Comparison of ENCODE assay signal across 8 cellular contexts in genomic region chr9:135989722-135990467, GRCh38. TPM values are rescaled to one million over a fixed set of nuclear protein-coding genes. Genes with fewer than 3 reads are reported as not detected.
A peak's percentile ranks its signal among the peaks of the same experiment; 100 is the strongest.
DNase-seq lines count a peak whose midpoint lies in the region; ATAC-seq lines count a peak whose summit lies in the region.

No MANE protein-coding gene starts in this region.

- CTCF ChIA-PET in T-cell (lab: Charles Lee), result interaction anchor here in 1 of 2 donors (0.6 kb wide), 1 partner anchor 1957 kb away, joined by 3 read pairs; no protein-coding TSS in a partner anchor

- peak; percentile 35 to 64 (median 48) for ATAC-seq in T-cell (replicated peaks in 1 of 4)
- ATAC-seq in effector memory CD8-positive, alpha-beta T cell (replicated peaks), result peak; percentile 41
- ATAC-seq in stimulated activated naive CD8-positive, alpha-beta T cell treated with anti-CD3 and anti-CD28 coated beads, Interleukin-15, amount 100 ng/mL, for 72 hours, result peak; percentile 15
- no peak for ATAC-seq in HG02973 (IDR thresholded peaks at IDR 0.05; ENCODE audit: unreplicated experiment)

- H3K27me3 Mint-ChIP-seq in T-cell, result peaks cover 0 to 3% of the 10 kb centered on the region in 2 donors
- peaks cover 6 to 9% of the 10 kb centered on the region in 2 donors for H3K27me3 Mint-ChIP-seq in effector memory CD8-positive, alpha-beta T cell
- H3K27me3 Mint-ChIP-seq in stimulated activated naive CD8-positive, alpha-beta T cell treated with anti-CD3 and anti-CD28 coated beads, Interleukin-15, amount 100 ng/mL, for 72 hours, result no peaks in the 10 kb centered on the region

- H3K4me3 Mint-ChIP-seq in T-cell, result peak overlapping the region; percentile 59 to 62 (median 61)
- H3K4me3 Mint-ChIP-seq in effector memory CD8-positive, alpha-beta T cell, result peak overlapping the region; percentile 52 to 56
- peak overlapping the region in 1 of 2 donors; percentile 61 for H3K4me3 Mint-ChIP-seq in stimulated activated naive CD8-positive, alpha-beta T cell treated with anti-CD3 and anti-CD28 coated beads, Interleukin-15, amount 100 ng/mL, for 72 hours

- H3K4me1 Mint-ChIP-seq in T-cell, result peaks cover 20 to 33% (median 26%) of the 10 kb centered on the region in 3 donors
- peaks cover 0 to 22% of the 10 kb centered on the region in 2 donors for H3K4me1 Mint-ChIP-seq in effector memory CD8-positive, alpha-beta T cell (ENCODE audit: low read depth in 2 of 2)
- H3K4me1 Mint-ChIP-seq in stimulated activated naive CD8-positive, alpha-beta T cell treated with anti-CD3 and anti-CD28 coated beads, Interleukin-15, amount 100 ng/mL, for 72 hours, result peaks cover 45% of the 10 kb centered on the region

- no peaks in the 10 kb centered on the region for H3K36me3 Mint-ChIP-seq in T-cell
- no peaks in the 10 kb centered on the region for H3K36me3 Mint-ChIP-seq in effector memory CD8-positive, alpha-beta T cell (ENCODE audit: insufficient read depth)

- POLR2A ChIA-PET in T-cell (lab: Charles Lee), result no interaction called here

- H3K27ac Mint-ChIP-seq in T-cell, result no peak overlapping the region
- H3K27ac Mint-ChIP-seq in effector memory CD8-positive, alpha-beta T cell, result no peak overlapping the region
- H3K27ac Mint-ChIP-seq in stimulated activated naive CD8-positive, alpha-beta T cell treated with anti-CD3 and anti-CD28 coated beads, Interleukin-15, amount 100 ng/mL, for 72 hours, result peak overlapping the region in 1 of 2 donors; percentile 74

- H3K9me3 Mint-ChIP-seq in T-cell, result no peaks in the 10 kb centered on the region
- H3K9me3 Mint-ChIP-seq in effector memory CD8-positive, alpha-beta T cell, result no peaks in the 10 kb centered on the region
- H3K9me3 Mint-ChIP-seq in stimulated activated naive CD8-positive, alpha-beta T cell treated with anti-CD3 and anti-CD28 coated beads, Interleukin-15, amount 100 ng/mL, for 72 hours, result no peaks in the 10 kb centered on the region

- peak; percentile 39 for DNase-seq in activated CD4-positive, alpha-beta T cell treated with anti-CD3 and anti-CD28 coated beads for 48 hours
- DNase-seq in activated CD4-positive, alpha-beta T cell treated with anti-CD3 and anti-CD28 coated beads for 1 hour, result no peak
- DNase-seq in T-cell (peak in 27 of 34 experiments; percentile 11 to 53 (median 32)), cortex of kidney (lab: John Stamatoyannopoulos, UW) (no peak), globus pallidus (ENCODE audit: low spot score) (no peak)
- no peak for DNase-seq in effector memory CD8-positive, alpha-beta T cell
- peak in 1 of 2 donors; percentile 25 for DNase-seq in stimulated activated naive CD8-positive, alpha-beta T cell treated with anti-CD3 and anti-CD28 coated beads, Interleukin-15, amount 100 ng/mL, for 72 hours

RNA-seq across cellular contexts. Expression of gene UBAC1, which starts 28.7 kb away (rescaled TPM):
- total RNA-seq in T-cell, result 10 to 100 TPM; 25.9 to 37.3 (median 33.6) TPM

Comparison
In these comparisons a context has a peak if more than half of its experiments do, and no peak if none do; other contexts are left out.
1. DNase-seq: peak in activated CD4-positive, alpha-beta T cell treated with anti-CD3 and anti-CD28 coated beads for 48 hours (single experiment) and T-cell (27 of 34); none in activated CD4-positive, alpha-beta T cell treated with anti-CD3 and anti-CD28 coated beads for 1 hour (single experiment), effector memory CD8-positive, alpha-beta T cell (0 of 3), cortex of kidney (single experiment) and globus pallidus (single experiment).